ENCODE assay signal across 20 cellular contexts in genomic region chr2:86081724-86082123, GRCh38.
"Had no signal": no experiment of that assay in that cellular context is flagged by ENCODE, and none has a peak within 500 bp of the region (broad histone marks: within the 10 kb centered on the region; RNA-seq: fewer than 3 reads in every experiment).

No MANE protein-coding gene starts in this region.

- H3K27ac ChIP-seq: brain microvascular endothelial cell, esophagus squamous epithelium, heart right ventricle, lower lobe of right lung, suprapubic skin, transverse colon, vagina had no signal

- H3K4me2 ChIP-seq: SK-N-SH had no signal

- H3K27me3 Mint-ChIP-seq: activated T-helper 17 cell treated with anti-CD3 and anti-CD28 coated beads, Interleukin-2, amount 50 U/mL, for 72 hours; stimulated activated naive CD8-positive, alpha-beta T cell treated with anti-CD3 and anti-CD28 coated beads, Interleukin-15, amount 100 ng/mL, for 72 hours; T-cell had no signal

- H3K4me3 ChIP-seq: esophagus squamous epithelium, heart right ventricle, lower lobe of right lung, skin epidermis, suprapubic skin, transverse colon, vagina had no signal

- H3K27me3 ChIP-seq: brain microvascular endothelial cell, esophagus squamous epithelium, heart right ventricle, suprapubic skin, transverse colon, vagina had no signal

- H3K9me3 ChIP-seq: esophagus squamous epithelium, heart right ventricle, lower lobe of right lung, SK-N-SH, suprapubic skin, transverse colon, vagina had no signal

- H3K4me1 Mint-ChIP-seq: mesothelial cell of epicardium, neural crest cell had no signal

- H3K9me2 ChIP-seq: SK-N-SH had no signal

- H3K4me3 Mint-ChIP-seq: activated T-helper 17 cell treated with anti-CD3 and anti-CD28 coated beads, Interleukin-2, amount 50 U/mL, for 72 hours; mesothelial cell of epicardium; neural crest cell; stimulated activated naive CD8-positive, alpha-beta T cell treated with anti-CD3 and anti-CD28 coated beads, Interleukin-15, amount 100 ng/mL, for 72 hours; T-cell had no signal

- ATAC-seq: activated T-helper 17 cell treated with anti-CD3 and anti-CD28 coated beads, Interleukin-2, amount 50 U/mL, for 72 hours; heart right ventricle; lower lobe of right lung; stimulated activated naive CD8-positive, alpha-beta T cell treated with anti-CD3 and anti-CD28 coated beads, Interleukin-15, amount 100 ng/mL, for 72 hours; T-cell had no signal

- H3K9me3 Mint-ChIP-seq: activated T-helper 17 cell treated with anti-CD3 and anti-CD28 coated beads, Interleukin-2, amount 50 U/mL, for 72 hours; mesothelial cell of epicardium; neural crest cell; stimulated activated naive CD8-positive, alpha-beta T cell treated with anti-CD3 and anti-CD28 coated beads, Interleukin-15, amount 100 ng/mL, for 72 hours; T-cell had no signal

- DNase-seq: activated naive CD4-positive, alpha-beta T cell treated with Interleukin-2 at 50 U/mL for 16 hours; activated T-cell treated with anti-CD3 and anti-CD28 coated beads, Interleukin-2, amount 50 U/mL, for 1 hour; aorta; brain microvascular endothelial cell; cerebellar nuclear complex; cortex of kidney; esophagus squamous epithelium; heart right ventricle; lower lobe of right lung; SK-N-SH; stimulated activated naive CD8-positive, alpha-beta T cell treated with anti-CD3 and anti-CD28 coated beads, Interleukin-15, amount 100 ng/mL, for 72 hours; T-cell; T-helper 9 cell; transverse colon had no signal

- H3K27ac Mint-ChIP-seq: mesothelial cell of epicardium; stimulated activated naive CD8-positive, alpha-beta T cell treated with anti-CD3 and anti-CD28 coated beads, Interleukin-15, amount 100 ng/mL, for 72 hours had no signal

- H3K4me1 ChIP-seq: suprapubic skin had no signal
